In the genomic region with DNA sequence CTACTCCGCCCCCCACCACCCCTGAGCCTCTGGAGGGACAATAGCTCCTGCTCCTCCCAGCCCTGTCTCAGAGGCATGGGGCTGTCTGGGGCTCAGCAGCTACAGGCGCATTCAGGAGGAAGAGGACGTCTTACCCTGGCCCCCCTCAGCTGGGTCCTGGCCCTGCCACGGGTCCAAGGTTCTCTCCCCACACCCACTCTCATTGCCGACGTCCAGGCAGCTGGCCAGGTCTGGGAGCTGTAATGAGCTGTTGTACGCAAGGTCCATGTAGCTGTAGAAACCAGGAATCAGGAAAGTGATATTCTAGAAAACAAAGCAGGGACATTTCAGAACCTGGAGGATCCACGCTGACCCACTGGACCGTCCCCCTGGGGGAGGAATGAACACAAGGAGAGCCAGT, we compare ENCODE assay signal across 1 cellular context.
A peak's percentile ranks its signal among the peaks of the same experiment; 100 is the strongest.
TF ChIP-seq lines count a peak whose summit lies in the region.

No MANE protein-coding gene starts in this region.

TF ChIP-seq in HepG2, 621 proteins besides CTCF, POLR2A, EP300 and RAD21 (continued from another document and continues in another):
- TF ChIP-seq HNF4G (IDR thresholded peaks at IDR 0.05; ENCODE audit: borderline replicate concordance, low read depth, low read length) (peak; percentile 86), HNF4G (CRISPR knock-in tag; IDR thresholded peaks at IDR 0.05; ENCODE audit: borderline replicate concordance, low read depth) (0 out of 2 replicates have a peak, but pooled peaks have one; percentile 55), NCOR1 (IDR thresholded peaks at IDR 0.05; ENCODE audit: borderline replicate concordance, low read length) (peak; percentile 78; the same call in 1 of the 2 replicates), XRCC5 (optimal IDR thresholded peaks at IDR 0.05; ENCODE audit: low read length) (no peak), HOXA5 (CRISPR knock-in tag; IDR thresholded peaks at IDR 0.05) (no peak), ZBTB33 (CRISPR knock-in tag; IDR thresholded peaks at IDR 0.05) (0 out of 2 replicates have a peak, but pooled peaks have one; percentile 14), MZF1 (CRISPR knock-in tag; IDR thresholded peaks at IDR 0.05; ENCODE audit: borderline replicate concordance) (no peak), FOSL2 (CRISPR knock-in tag; IDR thresholded peaks at IDR 0.05) (no peak), TEAD3 (CRISPR knock-in tag; optimal IDR thresholded peaks at IDR 0.05; ENCODE audit: borderline replicate concordance) (peak; percentile 21), ZNF878 (CRISPR knock-in tag; IDR thresholded peaks at IDR 0.05) (no peak), MXI1 (IDR thresholded peaks at IDR 0.05; ENCODE audit: borderline replicate concordance, low read depth, low read length) (0 out of 3 replicates have a peak, but pooled peaks have one; percentile 16), ZNF816 (CRISPR knock-in tag; IDR thresholded peaks at IDR 0.05; ENCODE audit: borderline replicate concordance) (no peak), ZFY (CRISPR knock-in tag; IDR thresholded peaks at IDR 0.05) (peak; percentile 21; the same call in 1 of the 2 replicates), ZNF770 (CRISPR knock-in tag; IDR thresholded peaks at IDR 0.05) (no peak), NONO (IDR thresholded peaks at IDR 0.05) (no peak), NONO (CRISPR knock-in tag; conservative IDR thresholded peaks at IDR 0.05) (0 out of 2 replicates have a peak, but pooled peaks have one; percentile 41), SALL1 (CRISPR knock-in tag; IDR thresholded peaks at IDR 0.05) (peak; percentile 32; the same call in 1 of the 2 replicates), ARID5B (CRISPR knock-in tag; IDR thresholded peaks at IDR 0.05) (peak; percentile 46), PATZ1 (CRISPR knock-in tag; IDR thresholded peaks at IDR 0.05) (peak; percentile 47), NR2F6 (IDR thresholded peaks at IDR 0.05) (no peak), NR2F6 (CRISPR knock-in tag; IDR thresholded peaks at IDR 0.05) (peak; percentile 15; the same call in 1 of the 2 replicates), GABPB1 (CRISPR knock-in tag; IDR thresholded peaks at IDR 0.05) (peak; percentile 21; the same call in 1 of the 2 replicates), SRSF4 (IDR thresholded peaks at IDR 0.05; ENCODE audit: low read depth, low read length, poor library complexity, severe bottlenecking) (no peak), MIER3 (CRISPR knock-in tag; IDR thresholded peaks at IDR 0.05; ENCODE audit: borderline replicate concordance) (0 out of 2 replicates have a peak, but pooled peaks have one; percentile 31), MTA1 (CRISPR knock-in tag; IDR thresholded peaks at IDR 0.05; ENCODE audit: borderline replicate concordance) (peak; percentile 73; the same call in 1 of the 2 replicates), ZNF503 (CRISPR knock-in tag; IDR thresholded peaks at IDR 0.05) (no peak), MEIS1 (CRISPR knock-in tag; IDR thresholded peaks at IDR 0.05; ENCODE audit: borderline replicate concordance) (peak; percentile 22; the same call in 1 of the 2 replicates), ELF1 (CRISPR knock-in tag; IDR thresholded peaks at IDR 0.05) (peak; percentile 12; the same call in 1 of the 2 replicates)
- TF ChIP-seq, protein P1, sequence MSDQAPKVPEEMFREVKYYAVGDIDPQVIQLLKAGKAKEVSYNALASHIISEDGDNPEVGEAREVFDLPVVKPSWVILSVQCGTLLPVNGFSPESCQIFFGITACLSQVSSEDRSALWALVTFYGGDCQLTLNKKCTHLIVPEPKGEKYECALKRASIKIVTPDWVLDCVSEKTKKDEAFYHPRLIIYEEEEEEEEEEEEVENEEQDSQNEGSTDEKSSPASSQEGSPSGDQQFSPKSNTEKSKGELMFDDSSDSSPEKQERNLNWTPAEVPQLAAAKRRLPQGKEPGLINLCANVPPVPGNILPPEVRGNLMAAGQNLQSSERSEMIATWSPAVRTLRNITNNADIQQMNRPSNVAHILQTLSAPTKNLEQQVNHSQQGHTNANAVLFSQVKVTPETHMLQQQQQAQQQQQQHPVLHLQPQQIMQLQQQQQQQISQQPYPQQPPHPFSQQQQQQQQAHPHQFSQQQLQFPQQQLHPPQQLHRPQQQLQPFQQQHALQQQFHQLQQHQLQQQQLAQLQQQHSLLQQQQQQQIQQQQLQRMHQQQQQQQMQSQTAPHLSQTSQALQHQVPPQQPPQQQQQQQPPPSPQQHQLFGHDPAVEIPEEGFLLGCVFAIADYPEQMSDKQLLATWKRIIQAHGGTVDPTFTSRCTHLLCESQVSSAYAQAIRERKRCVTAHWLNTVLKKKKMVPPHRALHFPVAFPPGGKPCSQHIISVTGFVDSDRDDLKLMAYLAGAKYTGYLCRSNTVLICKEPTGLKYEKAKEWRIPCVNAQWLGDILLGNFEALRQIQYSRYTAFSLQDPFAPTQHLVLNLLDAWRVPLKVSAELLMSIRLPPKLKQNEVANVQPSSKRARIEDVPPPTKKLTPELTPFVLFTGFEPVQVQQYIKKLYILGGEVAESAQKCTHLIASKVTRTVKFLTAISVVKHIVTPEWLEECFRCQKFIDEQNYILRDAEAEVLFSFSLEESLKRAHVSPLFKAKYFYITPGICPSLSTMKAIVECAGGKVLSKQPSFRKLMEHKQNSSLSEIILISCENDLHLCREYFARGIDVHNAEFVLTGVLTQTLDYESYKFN (CRISPR knock-in tag; conservative IDR thresholded peaks at IDR 0.05), result peak; percentile 86
- TF ChIP-seq, protein P2, sequence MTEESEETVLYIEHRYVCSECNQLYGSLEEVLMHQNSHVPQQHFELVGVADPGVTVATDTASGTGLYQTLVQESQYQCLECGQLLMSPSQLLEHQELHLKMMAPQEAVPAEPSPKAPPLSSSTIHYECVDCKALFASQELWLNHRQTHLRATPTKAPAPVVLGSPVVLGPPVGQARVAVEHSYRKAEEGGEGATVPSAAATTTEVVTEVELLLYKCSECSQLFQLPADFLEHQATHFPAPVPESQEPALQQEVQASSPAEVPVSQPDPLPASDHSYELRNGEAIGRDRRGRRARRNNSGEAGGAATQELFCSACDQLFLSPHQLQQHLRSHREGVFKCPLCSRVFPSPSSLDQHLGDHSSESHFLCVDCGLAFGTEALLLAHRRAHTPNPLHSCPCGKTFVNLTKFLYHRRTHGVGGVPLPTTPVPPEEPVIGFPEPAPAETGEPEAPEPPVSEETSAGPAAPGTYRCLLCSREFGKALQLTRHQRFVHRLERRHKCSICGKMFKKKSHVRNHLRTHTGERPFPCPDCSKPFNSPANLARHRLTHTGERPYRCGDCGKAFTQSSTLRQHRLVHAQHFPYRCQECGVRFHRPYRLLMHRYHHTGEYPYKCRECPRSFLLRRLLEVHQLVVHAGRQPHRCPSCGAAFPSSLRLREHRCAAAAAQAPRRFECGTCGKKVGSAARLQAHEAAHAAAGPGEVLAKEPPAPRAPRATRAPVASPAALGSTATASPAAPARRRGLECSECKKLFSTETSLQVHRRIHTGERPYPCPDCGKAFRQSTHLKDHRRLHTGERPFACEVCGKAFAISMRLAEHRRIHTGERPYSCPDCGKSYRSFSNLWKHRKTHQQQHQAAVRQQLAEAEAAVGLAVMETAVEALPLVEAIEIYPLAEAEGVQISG (CRISPR knock-in tag; IDR thresholded peaks at IDR 0.05), result peak; percentile 26; the same call in 1 of the 2 replicates
- TF ChIP-seq, protein P3, sequence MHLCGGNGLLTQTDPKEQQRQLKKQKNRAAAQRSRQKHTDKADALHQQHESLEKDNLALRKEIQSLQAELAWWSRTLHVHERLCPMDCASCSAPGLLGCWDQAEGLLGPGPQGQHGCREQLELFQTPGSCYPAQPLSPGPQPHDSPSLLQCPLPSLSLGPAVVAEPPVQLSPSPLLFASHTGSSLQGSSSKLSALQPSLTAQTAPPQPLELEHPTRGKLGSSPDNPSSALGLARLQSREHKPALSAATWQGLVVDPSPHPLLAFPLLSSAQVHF (CRISPR knock-in tag; IDR thresholded peaks at IDR 0.05), result no peak
